40 cellular contexts compared by ENCODE assay signal in genomic region chr13:23949736-23950135, GRCh38. TPM values are rescaled to one million over a fixed set of nuclear protein-coding genes. Genes with fewer than 3 reads are reported as not detected.
"Had no signal": no experiment of that assay in that cellular context is flagged by ENCODE, and none has a peak within 500 bp of the region (broad histone marks: within the 10 kb centered on the region; RNA-seq: fewer than 3 reads in every experiment).

No MANE protein-coding gene starts in this region.

- H3K4me1 Mint-ChIP-seq: activated B cell treated with CpG ODN at 0.5 μM for 24 hours; activated naive CD4-positive, alpha-beta T cell treated with anti-CD3 and anti-CD28 coated beads, Interleukin-2, amount 10 ng/mL, durations not matched to agents 7 days and 5 days; activated naive CD4-positive, alpha-beta T cell treated with anti-CD3 and anti-CD28 coated beads, Interleukin-2, amount 50 U/mL, for 24 hours; activated naive CD8-positive, alpha-beta T cell treated with anti-CD3 and anti-CD28 coated beads, Interleukin-2, amount 10 ng/mL, durations not matched to agents 7 days and 5 days; activated naive CD8-positive, alpha-beta T cell treated with anti-CD3 and anti-CD28 coated beads, Interleukin-2, amount 50 U/mL, for 24 hours; activated T-helper 17 cell treated with anti-CD3 and anti-CD28 coated beads, Interleukin-2, amount 50 U/mL, for 72 hours; brain; central memory CD8-positive, alpha-beta T cell; T-cell had no signal

- H3K4me1 ChIP-seq: ascending aorta had no signal

- H3K36me3 Mint-ChIP-seq: activated CD4-positive, alpha-beta memory T cell treated with anti-CD3 and anti-CD28 coated beads for 36 hours; activated naive CD4-positive, alpha-beta T cell treated with anti-CD3 and anti-CD28 coated beads, Interleukin-2, amount 10 ng/mL, durations not matched to agents 7 days and 5 days; activated naive CD4-positive, alpha-beta T cell treated with anti-CD3 and anti-CD28 coated beads, Interleukin-2, amount 50 U/mL, for 24 hours; activated naive CD8-positive, alpha-beta T cell; activated naive CD8-positive, alpha-beta T cell treated with anti-CD3 and anti-CD28 coated beads, Interleukin-2, amount 10 ng/mL, durations not matched to agents 7 days and 5 days; brain; T-cell had no signal

- H3K9me3 ChIP-seq: ascending aorta had no signal

- H3K4me3 Mint-ChIP-seq: activated B cell treated with CpG ODN at 0.5 μM for 24 hours; activated CD4-positive, alpha-beta memory T cell treated with anti-CD3 and anti-CD28 coated beads for 36 hours; activated CD4-positive, alpha-beta T cell treated with anti-CD3 and anti-CD28 coated beads, Interleukin-2, amount 10 ng/mL, durations not matched to agents 24 days and 14 days; activated CD8-positive, alpha-beta T cell treated with anti-CD3 and anti-CD28 coated beads for 36 hours; activated naive CD4-positive, alpha-beta T cell treated with anti-CD3 and anti-CD28 coated beads, Interleukin-2, amount 10 ng/mL, durations not matched to agents 7 days and 5 days; activated naive CD4-positive, alpha-beta T cell treated with anti-CD3 and anti-CD28 coated beads, Interleukin-2, amount 50 U/mL, for 24 hours; activated naive CD8-positive, alpha-beta T cell; activated naive CD8-positive, alpha-beta T cell treated with anti-CD3 and anti-CD28 coated beads, Interleukin-2, amount 10 ng/mL, durations not matched to agents 7 days and 5 days; activated naive CD8-positive, alpha-beta T cell treated with anti-CD3 and anti-CD28 coated beads, Interleukin-2, amount 50 U/mL, for 24 hours; activated T-cell treated with anti-CD3 and anti-CD28 coated beads, Interleukin-2, amount 50 U/mL, for 4 hours; activated T-cell treated with anti-CD3 and anti-CD28 coated beads, Interleukin-2, amount 50 U/mL, for 72 hours; activated T-helper 1 cell treated with anti-CD3 and anti-CD28 coated beads, Interleukin-12 subunit alpha, Interleukin-12 subunit beta, Interleukin-2, Interleukin-4 antibody, amounts not matched to agents 30 ng/mL and 10 ng/mL and 1 ng/mL, durations not matched to agents 14 hours and 24 hours and 36 hours; activated T-helper 17 cell treated with anti-CD3 and anti-CD28 coated beads, Interleukin-2, amount 50 U/mL, for 72 hours; brain; central memory CD8-positive, alpha-beta T cell; T-cell; T-helper 2 cell treated with Interferon-gamma antibody and Interleukin-4, amounts not matched to agents 5 μg/mL and 100 μg/mL, for 36 hours had no signal

- H3K27me3 ChIP-seq: ascending aorta, cardiac muscle cell had no signal

- H3K9me3 Mint-ChIP-seq: activated B cell treated with CpG ODN at 0.5 μM for 24 hours; activated CD4-positive, alpha-beta memory T cell treated with anti-CD3 and anti-CD28 coated beads for 36 hours; activated CD4-positive, alpha-beta T cell treated with anti-CD3 and anti-CD28 coated beads, Interleukin-2, amount 10 ng/mL, durations not matched to agents 24 days and 14 days; activated CD8-positive, alpha-beta T cell treated with anti-CD3 and anti-CD28 coated beads for 36 hours; activated naive CD4-positive, alpha-beta T cell treated with anti-CD3 and anti-CD28 coated beads, Interleukin-2, amount 10 ng/mL, durations not matched to agents 7 days and 5 days; activated naive CD4-positive, alpha-beta T cell treated with anti-CD3 and anti-CD28 coated beads, Interleukin-2, amount 50 U/mL, for 24 hours; activated naive CD8-positive, alpha-beta T cell treated with anti-CD3 and anti-CD28 coated beads, Interleukin-2, amount 10 ng/mL, durations not matched to agents 7 days and 5 days; activated naive CD8-positive, alpha-beta T cell treated with anti-CD3 and anti-CD28 coated beads, Interleukin-2, amount 50 U/mL, for 24 hours; activated T-cell treated with anti-CD3 and anti-CD28 coated beads, Interleukin-2, amount 50 U/mL, for 4 hours; activated T-cell treated with anti-CD3 and anti-CD28 coated beads, Interleukin-2, amount 50 U/mL, for 72 hours; activated T-helper 1 cell treated with anti-CD3 and anti-CD28 coated beads, Interleukin-12 subunit alpha, Interleukin-12 subunit beta, Interleukin-2, Interleukin-4 antibody, amounts not matched to agents 30 ng/mL and 10 ng/mL and 1 ng/mL, durations not matched to agents 14 hours and 24 hours and 36 hours; activated T-helper 17 cell treated with anti-CD3 and anti-CD28 coated beads, Interleukin-2, amount 50 U/mL, for 72 hours; central memory CD8-positive, alpha-beta T cell; T-cell; T-helper 2 cell treated with Interferon-gamma antibody and Interleukin-4, amounts not matched to agents 5 μg/mL and 100 μg/mL, for 36 hours had no signal

- H3K27ac ChIP-seq: ascending aorta, cardiac muscle cell, VCaP had no signal

- H3K36me3 ChIP-seq: ascending aorta, cardiac muscle cell had no signal

- ATAC-seq: activated CD8-positive, alpha-beta T cell treated with anti-CD3 and anti-CD28 coated beads for 36 hours; activated naive CD8-positive, alpha-beta T cell treated with anti-CD3 and anti-CD28 coated beads, Interleukin-2, amount 50 U/mL, for 24 hours; activated T-cell treated with anti-CD3 and anti-CD28 coated beads, Interleukin-2, amount 50 U/mL, for 4 hours; activated T-cell treated with anti-CD3 and anti-CD28 coated beads, Interleukin-2, amount 50 U/mL, for 72 hours; activated T-helper 17 cell treated with anti-CD3 and anti-CD28 coated beads, Interleukin-2, amount 50 U/mL, for 72 hours; T-cell had no signal

- DNase-seq: activated B cell treated with CpG ODN at 0.5 μM for 24 hours; activated CD4-positive, alpha-beta memory T cell treated with anti-CD3 and anti-CD28 coated beads for 36 hours; activated CD4-positive, alpha-beta T cell treated with anti-CD3 and anti-CD28 coated beads for 4 hours; activated CD4-positive, alpha-beta T cell treated with anti-CD3 and anti-CD28 coated beads, Interleukin-2, amount 10 ng/mL, durations not matched to agents 24 days and 14 days; activated CD4-positive, alpha-beta T cell treated with anti-CD3 and anti-CD28 coated beads, Interleukin-2, amount 50 U/mL, for 1 hour; activated CD4-positive, alpha-beta T cell treated with anti-CD3 and anti-CD28 coated beads, Interleukin-2, amount 50 U/mL, for 4 hours; activated CD4-positive, CD25-positive, alpha-beta regulatory T cell treated with anti-CD3 and anti-CD28 coated beads, Interleukin-2, amount 50 U/mL, for 72 hours; activated CD8-positive, alpha-beta memory T cell treated with anti-CD3 and anti-CD28 coated beads, Interleukin-2, amount 50 U/mL, for 4 hours; activated CD8-positive, alpha-beta T cell treated with anti-CD3 and anti-CD28 coated beads for 36 hours; activated effector memory CD4-positive, alpha-beta T cell treated with anti-CD3 and anti-CD28 coated beads, Interleukin-2, amount 50 U/mL, for 16 hours; activated gamma-delta T cell treated with Interleukin-2 at 50 U/mL for 16 hours; activated naive CD4-positive, alpha-beta T cell treated with anti-CD3 and anti-CD28 coated beads, Interleukin-2, amount 10 ng/mL, durations not matched to agents 7 days and 5 days; activated naive CD4-positive, alpha-beta T cell treated with Interleukin-2 at 50 U/mL for 16 hours; activated naive CD8-positive, alpha-beta T cell treated with anti-CD3 and anti-CD28 coated beads, Interleukin-2, amount 10 ng/mL, durations not matched to agents 7 days and 5 days; activated naive CD8-positive, alpha-beta T cell treated with anti-CD3 and anti-CD28 coated beads, Interleukin-2, amount 50 U/mL, for 24 hours; activated T-cell treated with anti-CD3 and anti-CD28 coated beads for 4 hours; activated T-cell treated with anti-CD3 and anti-CD28 coated beads, Interleukin-2, amount 50 U/mL, for 1 hour; activated T-cell treated with anti-CD3 and anti-CD28 coated beads, Interleukin-2, amount 50 U/mL, for 4 hours; activated T-cell treated with anti-CD3 and anti-CD28 coated beads, Interleukin-2, amount 50 U/mL, for 72 hours; amygdala; anterior cingulate cortex; caudate nucleus; cerebellar nuclear complex; T-cell; T-helper 2 cell; T-helper 9 cell had no signal

- H3K27me3 Mint-ChIP-seq: activated CD8-positive, alpha-beta T cell treated with anti-CD3 and anti-CD28 coated beads for 36 hours; activated naive CD8-positive, alpha-beta T cell; brain had no signal

- H3K4me3 ChIP-seq: ascending aorta, cardiac muscle cell had no signal

- H3K27ac Mint-ChIP-seq: activated B cell treated with CpG ODN at 0.5 μM for 24 hours; activated CD4-positive, alpha-beta memory T cell treated with anti-CD3 and anti-CD28 coated beads for 36 hours; activated CD4-positive, alpha-beta T cell treated with anti-CD3 and anti-CD28 coated beads, Interleukin-2, amount 10 ng/mL, durations not matched to agents 24 days and 14 days; activated CD8-positive, alpha-beta T cell treated with anti-CD3 and anti-CD28 coated beads for 36 hours; activated naive CD4-positive, alpha-beta T cell treated with anti-CD3 and anti-CD28 coated beads, Interleukin-2, amount 10 ng/mL, durations not matched to agents 7 days and 5 days; activated naive CD4-positive, alpha-beta T cell treated with anti-CD3 and anti-CD28 coated beads, Interleukin-2, amount 50 U/mL, for 24 hours; activated naive CD8-positive, alpha-beta T cell; activated naive CD8-positive, alpha-beta T cell treated with anti-CD3 and anti-CD28 coated beads, Interleukin-2, amount 10 ng/mL, durations not matched to agents 7 days and 5 days; activated naive CD8-positive, alpha-beta T cell treated with anti-CD3 and anti-CD28 coated beads, Interleukin-2, amount 50 U/mL, for 24 hours; activated T-cell treated with anti-CD3 and anti-CD28 coated beads, Interleukin-2, amount 50 U/mL, for 72 hours; activated T-helper 1 cell treated with anti-CD3 and anti-CD28 coated beads, Interleukin-12 subunit alpha, Interleukin-12 subunit beta, Interleukin-2, Interleukin-4 antibody, amounts not matched to agents 30 ng/mL and 10 ng/mL and 1 ng/mL, durations not matched to agents 14 hours and 24 hours and 36 hours; activated T-helper 17 cell treated with anti-CD3 and anti-CD28 coated beads, Interleukin-2, amount 50 U/mL, for 72 hours; brain; T-cell; T-helper 2 cell treated with Interferon-gamma antibody and Interleukin-4, amounts not matched to agents 5 μg/mL and 100 μg/mL, for 36 hours had no signal

RNA-seq across cellular contexts. Expression of gene C1QTNF9B, which starts 52.4 kb away (rescaled TPM):
- total RNA-seq: activated B cell treated with CpG ODN at 0.5 μM for 24 hours; activated CD4-positive, alpha-beta memory T cell treated with anti-CD3 and anti-CD28 coated beads for 36 hours; activated CD4-positive, alpha-beta T cell treated with anti-CD3 and anti-CD28 coated beads, Interleukin-2, amount 10 ng/mL, durations not matched to agents 24 days and 14 days; activated CD8-positive, alpha-beta memory T cell treated with anti-CD3 and anti-CD28 coated beads for 36 hours; activated CD8-positive, alpha-beta T cell treated with anti-CD3 and anti-CD28 coated beads for 36 hours; activated naive CD8-positive, alpha-beta T cell treated with anti-CD3 and anti-CD28 coated beads, Interleukin-2, amount 10 ng/mL, durations not matched to agents 7 days and 5 days; activated T-cell treated with anti-CD3 and anti-CD28 coated beads, Interleukin-2, amount 50 U/mL, for 4 hours; activated T-cell treated with anti-CD3 and anti-CD28 coated beads, Interleukin-2, amount 50 U/mL, for 72 hours; activated T-helper 1 cell treated with anti-CD3 and anti-CD28 coated beads, Interleukin-12 subunit alpha, Interleukin-12 subunit beta, Interleukin-2, Interleukin-4 antibody, amounts not matched to agents 30 ng/mL and 10 ng/mL and 1 ng/mL, durations not matched to agents 14 hours and 24 hours and 36 hours; activated T-helper 17 cell treated with anti-CD3 and anti-CD28 coated beads, Interleukin-2, amount 50 U/mL, for 72 hours; ascending aorta; bronchial epithelial cell; chondrocyte; T-cell; T-helper 1 cell treated with Interleukin-12 subunit alpha and Interleukin-12 subunit beta and Interleukin-4 antibody, amounts not matched to agents 30 ng/mL and 1 ng/mL, for 36 hours had no signal
